Comparison of ENCODE assay signal across 31 cellular contexts in genomic region chr19:48641850-48642249, GRCh38. TPM values are rescaled to one million over a fixed set of nuclear protein-coding genes. Genes with fewer than 3 reads are reported as not detected.
"Had no signal": no experiment of that assay in that cellular context is flagged by ENCODE, and none has a peak within 500 bp of the region (broad histone marks: within the 10 kb centered on the region; RNA-seq: fewer than 3 reads in every experiment).

No MANE protein-coding gene starts in this region.

- DNase-seq: effector CD8-positive, alpha-beta T cell; endodermal cell; foreskin fibroblast; gastrocnemius medialis; heart left ventricle; kidney; mesenchymal stem cell; mucosa of descending colon; naive B cell; nucleus accumbens; psoas muscle; right cardiac atrium; sigmoid colon; stimulated activated CD4-positive, alpha-beta T cell treated with anti-CD3 and anti-CD28 coated beads, Interleukin-2, amount 100 ng/mL, for 24 hours; stimulated activated CD4-positive, alpha-beta T cell treated with anti-CD3 and anti-CD28 coated beads, Interleukin-4, amount 100 ng/mL, for 24 hours; stimulated activated naive CD4-positive, alpha-beta T cell treated with Interleukin-2 at 50 U/mL for 16 hours; stomach; thyroid gland; trophoblast cell had no signal

- H3K4me3 Mint-ChIP-seq: endodermal cell; mesothelial cell of epicardium; natural killer cell treated with Interleukin-12 subunit alpha and Interleukin-12 subunit beta and Interleukin-15 and Interleukin-18, amount 100 ng/mL, for 72 hours; stimulated activated effector memory CD8-positive, alpha-beta T cell treated with anti-CD3 and anti-CD28 coated beads, Interleukin-12 subunit alpha, Interleukin-12 subunit beta, amount 100 ng/mL, for 72 hours had no signal

- H3K9me3 Mint-ChIP-seq: mesothelial cell of epicardium, neural progenitor cell had no signal

- ATAC-seq: esophagus mucosa; gastrocnemius medialis; heart left ventricle; left lobe of liver; mucosa of descending colon; natural killer cell treated with Interleukin-12 subunit alpha and Interleukin-12 subunit beta and Interleukin-15 and Interleukin-18, amount 100 ng/mL, for 72 hours; psoas muscle; right cardiac atrium; stimulated activated effector memory CD8-positive, alpha-beta T cell treated with anti-CD3 and anti-CD28 coated beads, Interleukin-12 subunit alpha, Interleukin-12 subunit beta, amount 100 ng/mL, for 72 hours had no signal

- H3K27ac ChIP-seq: epithelial cell of prostate, gastrocnemius medialis, heart left ventricle, hepatocyte, neural progenitor cell, psoas muscle, sigmoid colon, thyroid gland had no signal

- H3K36me3 Mint-ChIP-seq: natural killer cell treated with Interleukin-12 subunit alpha and Interleukin-12 subunit beta and Interleukin-15 and Interleukin-18, amount 100 ng/mL, for 72 hours had no signal

- H3K27ac Mint-ChIP-seq: endodermal cell; mesothelial cell of epicardium; natural killer cell treated with Interleukin-12 subunit alpha and Interleukin-12 subunit beta and Interleukin-15 and Interleukin-18, amount 100 ng/mL, for 72 hours; stimulated activated effector memory CD8-positive, alpha-beta T cell treated with anti-CD3 and anti-CD28 coated beads, Interleukin-12 subunit alpha, Interleukin-12 subunit beta, amount 100 ng/mL, for 72 hours had no signal

- H3K27me3 Mint-ChIP-seq: naive B cell; natural killer cell treated with Interleukin-12 subunit alpha and Interleukin-12 subunit beta and Interleukin-15 and Interleukin-18, amount 100 ng/mL, for 72 hours had no signal

RNA-seq across cellular contexts. Expression of gene FAM83E, which starts 27.0 kb away (rescaled TPM):
- total RNA-seq: glomerular endothelial cell, heart left ventricle, psoas muscle, renal cortical epithelial cell, sigmoid colon, subcutaneous adipose tissue, temporal lobe, thyroid gland had no signal
